8 cellular contexts compared by ENCODE assay signal in the genomic region with DNA sequence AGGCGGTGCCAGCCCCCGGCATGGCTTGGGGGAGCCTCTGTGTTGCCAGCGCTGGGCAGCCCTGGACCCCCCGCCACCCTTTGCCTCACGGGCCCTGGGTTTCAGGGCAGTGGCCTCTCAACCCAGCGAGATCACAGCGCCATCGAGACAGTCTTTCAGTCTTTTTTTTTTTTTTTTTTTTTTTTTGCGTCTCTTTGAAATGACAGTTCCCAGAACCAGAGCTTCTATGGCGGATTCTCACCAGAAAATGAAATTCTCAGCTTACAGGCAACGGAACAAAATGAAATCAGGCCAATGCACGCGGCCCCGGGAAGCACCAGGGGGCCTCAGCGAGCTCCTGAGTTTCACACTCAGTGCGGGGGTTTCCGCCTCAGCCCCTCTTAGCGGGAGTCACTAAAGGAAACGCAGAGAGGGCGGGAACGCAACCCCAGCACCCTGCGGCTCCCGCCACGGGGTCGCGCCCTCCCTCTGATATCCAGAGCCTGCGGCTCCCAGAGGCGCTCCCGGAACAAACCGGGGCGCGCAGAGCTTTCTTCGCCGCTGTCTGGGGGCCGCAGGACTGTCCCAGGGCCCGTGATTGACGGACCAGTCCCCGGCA. TPM values are rescaled to one million over a fixed set of nuclear protein-coding genes. Genes with fewer than 3 reads are reported as not detected.
DNase-seq lines count a peak whose midpoint lies in the region; ATAC-seq and TF ChIP-seq lines count a peak whose summit lies in the region.

No MANE protein-coding gene starts in this region.

- H3K27ac ChIP-seq in hepatocyte: peak overlapping the region; percentile 97

- H3K36me3 ChIP-seq in hepatocyte (replicated peaks; ENCODE audit: insufficient read depth, low read depth): no peaks in the 10 kb centered on the region

- no peaks in the 10 kb centered on the region for H4K20me1 ChIP-seq in hepatocyte (ENCODE audit: insufficient read depth, poor library complexity, severe bottlenecking)

- peak overlapping the region; percentile 93 for H3K4me2 ChIP-seq in hepatocyte

- no peaks in the 10 kb centered on the region for H3K79me2 ChIP-seq in hepatocyte

- no peaks in the 10 kb centered on the region for H3K9me3 ChIP-seq in hepatocyte (ENCODE audit: low read depth)

- peak; percentile 68 for DNase-seq in GM12865 (ENCODE audit: low read depth)
- DNase-seq in LNCaP clone FGC (ENCODE audit: low read depth): no peak
- peak; percentile 59 for DNase-seq in T-helper 9 cell
- DNase-seq in astrocyte of the cerebellum (ENCODE audit: low read depth): peak; percentile 75
- peak; percentile 91 for DNase-seq in hepatocyte (ENCODE audit: low spot score)
- DNase-seq in sciatic nerve (ENCODE audit: low spot score): peak; percentile 91

- H3K4me3 ChIP-seq in GM12865 (ENCODE audit: low read depth, low read length): peak overlapping the region; percentile 29
- H3K4me3 ChIP-seq in LNCaP clone FGC (ENCODE audit: low read depth, low read length): no peak overlapping the region
- peak overlapping the region; percentile 30 for H3K4me3 ChIP-seq in astrocyte of the cerebellum (ENCODE audit: low read depth, low read length)
- peak overlapping the region; percentile 40 for H3K4me3 ChIP-seq in hepatocyte

- intact Hi-C loops in sciatic nerve (cut with DNase I): loop anchor here (5.0 kb wide), 1 partner anchor 124 kb away; the partner anchor contains the start of gene COL6A2

- WGBS in hepatocyte (ENCODE audit: low lambda C conversion rate, missing lambda C conversion rate): 2% methylated on average over 38 of the region's 38 CpGs

- in situ Hi-C loops in astrocyte of the cerebellum (cut with HindIII; ENCODE audit: low sequenced_read_pairs): no loop called here

- peak overlapping the region; percentile 54 for H2AFZ ChIP-seq in hepatocyte

- TF ChIP-seq CTCF in GM12865 (IDR thresholded peaks at IDR 0.05; ENCODE audit: insufficient read depth, low read depth, low read length, missing control alignments) (peak; percentile 46), LNCaP clone FGC (IDR thresholded peaks at IDR 0.05; ENCODE audit: control insufficient read depth, extremely low read depth, insufficient read depth) (peak; percentile 32; the same call in 1 of the 2 replicates), astrocyte of the cerebellum (IDR thresholded peaks at IDR 0.05; ENCODE audit: low read depth, low read length, missing control alignments) (peak; percentile 73), hepatocyte (IDR thresholded peaks at IDR 0.05; ENCODE audit: poor library complexity) (peak; percentile 81)

- ATAC-seq in sciatic nerve (peak; percentile 27), HG02588 (IDR thresholded peaks at IDR 0.05; ENCODE audit: unreplicated experiment) (no peak), GM18909 (IDR thresholded peaks at IDR 0.05; ENCODE audit: poor library complexity, unreplicated experiment) (no peak)

- peaks cover 9% of the 10 kb centered on the region for H3K27me3 ChIP-seq in hepatocyte

- H3K9me2 ChIP-seq in hepatocyte (replicated peaks; ENCODE audit: insufficient read depth): no peaks in the 10 kb centered on the region

- H3K4me1 ChIP-seq in hepatocyte (ENCODE audit: insufficient read depth): peaks cover 67% of the 10 kb centered on the region

RNA-seq across cellular contexts. Expression of gene COL6A1, which starts 8.0 kb away (rescaled TPM):
- total RNA-seq in hepatocyte (193 and 296 TPM in 2 replicates), sciatic nerve (247 TPM)
- 592 and 616 TPM in 2 replicates for polyA plus RNA-seq in hepatocyte
